1 cellular context compared by ENCODE assay signal in the genomic region with DNA sequence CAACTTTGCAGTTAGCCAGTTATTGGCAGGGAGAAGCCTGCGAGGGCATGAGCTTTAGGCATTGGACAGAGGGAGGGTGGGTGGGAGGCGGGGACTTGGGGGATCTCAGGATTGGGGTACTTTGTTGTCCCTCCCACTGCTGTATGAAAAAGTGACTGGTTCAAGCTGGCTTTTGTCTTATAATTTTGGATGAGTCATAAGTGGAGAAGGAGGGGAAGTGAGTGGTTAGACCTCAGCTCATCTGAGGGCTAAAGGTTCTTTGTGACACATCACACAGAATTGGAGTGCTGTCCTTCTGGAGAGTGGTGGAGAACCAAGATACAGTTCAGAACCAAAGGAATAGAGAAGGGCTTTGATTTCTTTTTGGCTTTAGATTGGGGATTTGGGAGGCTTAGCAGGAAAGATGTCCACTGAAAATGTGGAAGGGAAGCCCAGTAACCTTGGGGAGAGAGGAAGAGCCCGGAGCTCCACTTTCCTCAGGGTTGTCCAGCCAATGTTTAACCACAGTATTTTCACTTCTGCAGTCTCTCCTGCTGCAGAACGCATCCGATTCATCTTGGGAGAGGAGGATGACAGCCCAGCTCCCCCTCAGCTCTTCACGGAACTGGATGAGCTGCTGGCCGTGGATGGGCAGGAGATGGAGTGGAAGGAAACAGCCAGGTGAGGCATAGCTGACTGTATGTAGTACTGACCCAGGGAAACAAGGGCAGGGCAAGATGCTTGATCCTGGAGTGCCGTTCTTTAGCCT.
TF ChIP-seq lines count a peak whose summit lies in the region.

A gene (plus strand): TSS at position 175 of the 748 bp plus-strand sequence.

TF ChIP-seq in GM12878, 131 proteins besides CTCF, POLR2A, EP300 and RAD21 (continued from another document and continues in another):
- TF ChIP-seq, protein P1, sequence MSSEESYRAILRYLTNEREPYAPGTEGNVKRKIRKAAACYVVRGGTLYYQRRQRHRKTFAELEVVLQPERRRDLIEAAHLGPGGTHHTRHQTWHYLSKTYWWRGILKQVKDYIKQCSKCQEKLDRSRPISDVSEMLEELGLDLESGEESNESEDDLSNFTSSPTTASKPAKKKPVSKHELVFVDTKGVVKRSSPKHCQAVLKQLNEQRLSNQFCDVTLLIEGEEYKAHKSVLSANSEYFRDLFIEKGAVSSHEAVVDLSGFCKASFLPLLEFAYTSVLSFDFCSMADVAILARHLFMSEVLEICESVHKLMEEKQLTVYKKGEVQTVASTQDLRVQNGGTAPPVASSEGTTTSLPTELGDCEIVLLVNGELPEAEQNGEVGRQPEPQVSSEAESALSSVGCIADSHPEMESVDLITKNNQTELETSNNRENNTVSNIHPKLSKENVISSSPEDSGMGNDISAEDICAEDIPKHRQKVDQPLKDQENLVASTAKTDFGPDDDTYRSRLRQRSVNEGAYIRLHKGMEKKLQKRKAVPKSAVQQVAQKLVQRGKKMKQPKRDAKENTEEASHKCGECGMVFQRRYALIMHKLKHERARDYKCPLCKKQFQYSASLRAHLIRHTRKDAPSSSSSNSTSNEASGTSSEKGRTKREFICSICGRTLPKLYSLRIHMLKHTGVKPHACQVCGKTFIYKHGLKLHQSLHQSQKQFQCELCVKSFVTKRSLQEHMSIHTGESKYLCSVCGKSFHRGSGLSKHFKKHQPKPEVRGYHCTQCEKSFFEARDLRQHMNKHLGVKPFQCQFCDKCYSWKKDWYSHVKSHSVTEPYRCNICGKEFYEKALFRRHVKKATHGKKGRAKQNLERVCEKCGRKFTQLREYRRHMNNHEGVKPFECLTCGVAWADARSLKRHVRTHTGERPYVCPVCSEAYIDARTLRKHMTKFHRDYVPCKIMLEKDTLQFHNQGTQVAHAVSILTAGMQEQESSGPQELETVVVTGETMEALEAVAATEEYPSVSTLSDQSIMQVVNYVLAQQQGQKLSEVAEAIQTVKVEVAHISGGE (CRISPR knock-in tag; IDR thresholded peaks at IDR 0.05): no peak
- TF ChIP-seq SUZ12 (IDR thresholded peaks at IDR 0.05; ENCODE audit: unreplicated experiment) (no peak), RFX5 (IDR thresholded peaks at IDR 0.05; ENCODE audit: low read depth, low read length) (no peak), JUNB (IDR thresholded peaks at IDR 0.05) (peak; percentile 93), GABPA (IDR thresholded peaks at IDR 0.05; ENCODE audit: low read depth) (no peak), MXI1 (IDR thresholded peaks at IDR 0.05; ENCODE audit: low read depth, low read length) (no peak), ZNF24 (IDR thresholded peaks at IDR 0.05) (0 out of 2 replicates have a peak, but pooled peaks have one; percentile 37), POU2F2 (IDR thresholded peaks at IDR 0.05; ENCODE audit: borderline replicate concordance, low read depth, low read length) (no peak), NFIC (IDR thresholded peaks at IDR 0.05; ENCODE audit: low read depth, low read length) (peak; percentile 88), KDM1A (IDR thresholded peaks at IDR 0.05; ENCODE audit: borderline replicate concordance) (no peak), CREM (IDR thresholded peaks at IDR 0.05; ENCODE audit: low read depth) (peak; percentile 68; the same call in 1 of the 2 replicates), RELA (IDR thresholded peaks at IDR 0.05; ENCODE audit: borderline replicate concordance, partially characterized antibody) (no peak), MEF2A (IDR thresholded peaks at IDR 0.05; ENCODE audit: insufficient read depth, low read depth, low read length) (peak; percentile 62; the same call in 1 of the 2 replicates), SREBF1 (IDR thresholded peaks at IDR 0.05; ENCODE audit: low read length) (no peak), ZSCAN29 (IDR thresholded peaks at IDR 0.05) (no peak), EED (IDR thresholded peaks at IDR 0.05; ENCODE audit: low read depth) (peak; percentile 88), NR2C1 (IDR thresholded peaks at IDR 0.05) (no peak), FOXM1 (IDR thresholded peaks at IDR 0.05; ENCODE audit: low read depth, low read length) (peak; percentile 62; the same call in 1 of the 2 replicates), ETV6 (conservative IDR thresholded peaks at IDR 0.05 in 1 of 2, IDR thresholded peaks at IDR 0.05 in 1 of 2; ENCODE audit: borderline replicate concordance in 1 of 2, low read depth in 1 of 2) (peak in 1 of 2 experiments; percentile 19; a peak in 1 of 4 replicates), ZBED1 (IDR thresholded peaks at IDR 0.05; ENCODE audit: borderline replicate concordance) (no peak; the same call in 1 of the 2 replicates), POLR2AphosphoS5 (IDR thresholded peaks at IDR 0.05; ENCODE audit: low read length) (no peak), SMAD1 (IDR thresholded peaks at IDR 0.05; ENCODE audit: low read depth, partially characterized antibody) (no peak), SIN3A (IDR thresholded peaks at IDR 0.05; ENCODE audit: low read depth, low read length) (no peak), ZNF384 (IDR thresholded peaks at IDR 0.05; ENCODE audit: borderline replicate concordance, low read depth, low read length) (no peak), RUNX3 (IDR thresholded peaks at IDR 0.05; ENCODE audit: low read length) (peak; percentile 96), NFXL1 (IDR thresholded peaks at IDR 0.05; ENCODE audit: borderline replicate concordance) (no peak), NR2F1 (conservative IDR thresholded peaks at IDR 0.05) (peak; percentile 90)
- TF ChIP-seq, protein P2, sequence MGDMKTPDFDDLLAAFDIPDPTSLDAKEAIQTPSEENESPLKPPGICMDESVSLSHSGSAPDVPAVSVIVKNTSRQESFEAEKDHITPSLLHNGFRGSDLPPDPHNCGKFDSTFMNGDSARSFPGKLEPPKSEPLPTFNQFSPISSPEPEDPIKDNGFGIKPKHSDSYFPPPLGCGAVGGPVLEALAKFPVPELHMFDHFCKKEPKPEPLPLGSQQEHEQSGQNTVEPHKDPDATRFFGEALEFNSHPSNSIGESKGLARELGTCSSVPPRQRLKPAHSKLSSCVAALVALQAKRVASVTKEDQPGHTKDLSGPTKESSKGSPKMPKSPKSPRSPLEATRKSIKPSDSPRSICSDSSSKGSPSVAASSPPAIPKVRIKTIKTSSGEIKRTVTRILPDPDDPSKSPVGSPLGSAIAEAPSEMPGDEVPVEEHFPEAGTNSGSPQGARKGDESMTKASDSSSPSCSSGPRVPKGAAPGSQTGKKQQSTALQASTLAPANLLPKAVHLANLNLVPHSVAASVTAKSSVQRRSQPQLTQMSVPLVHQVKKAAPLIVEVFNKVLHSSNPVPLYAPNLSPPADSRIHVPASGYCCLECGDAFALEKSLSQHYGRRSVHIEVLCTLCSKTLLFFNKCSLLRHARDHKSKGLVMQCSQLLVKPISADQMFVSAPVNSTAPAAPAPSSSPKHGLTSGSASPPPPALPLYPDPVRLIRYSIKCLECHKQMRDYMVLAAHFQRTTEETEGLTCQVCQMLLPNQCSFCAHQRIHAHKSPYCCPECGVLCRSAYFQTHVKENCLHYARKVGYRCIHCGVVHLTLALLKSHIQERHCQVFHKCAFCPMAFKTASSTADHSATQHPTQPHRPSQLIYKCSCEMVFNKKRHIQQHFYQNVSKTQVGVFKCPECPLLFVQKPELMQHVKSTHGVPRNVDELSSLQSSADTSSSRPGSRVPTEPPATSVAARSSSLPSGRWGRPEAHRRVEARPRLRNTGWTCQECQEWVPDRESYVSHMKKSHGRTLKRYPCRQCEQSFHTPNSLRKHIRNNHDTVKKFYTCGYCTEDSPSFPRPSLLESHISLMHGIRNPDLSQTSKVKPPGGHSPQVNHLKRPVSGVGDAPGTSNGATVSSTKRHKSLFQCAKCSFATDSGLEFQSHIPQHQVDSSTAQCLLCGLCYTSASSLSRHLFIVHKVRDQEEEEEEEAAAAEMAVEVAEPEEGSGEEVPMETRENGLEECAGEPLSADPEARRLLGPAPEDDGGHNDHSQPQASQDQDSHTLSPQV (IDR thresholded peaks at IDR 0.05): no peak
- TF ChIP-seq, protein P3, sequence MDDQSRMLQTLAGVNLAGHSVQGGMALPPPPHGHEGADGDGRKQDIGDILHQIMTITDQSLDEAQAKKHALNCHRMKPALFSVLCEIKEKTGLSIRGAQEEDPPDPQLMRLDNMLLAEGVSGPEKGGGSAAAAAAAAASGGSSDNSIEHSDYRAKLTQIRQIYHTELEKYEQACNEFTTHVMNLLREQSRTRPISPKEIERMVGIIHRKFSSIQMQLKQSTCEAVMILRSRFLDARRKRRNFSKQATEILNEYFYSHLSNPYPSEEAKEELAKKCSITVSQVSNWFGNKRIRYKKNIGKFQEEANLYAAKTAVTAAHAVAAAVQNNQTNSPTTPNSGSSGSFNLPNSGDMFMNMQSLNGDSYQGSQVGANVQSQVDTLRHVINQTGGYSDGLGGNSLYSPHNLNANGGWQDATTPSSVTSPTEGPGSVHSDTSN (IDR thresholded peaks at IDR 0.05; ENCODE audit: insufficient replicate concordance, low read depth, low read length): peak; percentile 44
- TF ChIP-seq, protein P4, sequence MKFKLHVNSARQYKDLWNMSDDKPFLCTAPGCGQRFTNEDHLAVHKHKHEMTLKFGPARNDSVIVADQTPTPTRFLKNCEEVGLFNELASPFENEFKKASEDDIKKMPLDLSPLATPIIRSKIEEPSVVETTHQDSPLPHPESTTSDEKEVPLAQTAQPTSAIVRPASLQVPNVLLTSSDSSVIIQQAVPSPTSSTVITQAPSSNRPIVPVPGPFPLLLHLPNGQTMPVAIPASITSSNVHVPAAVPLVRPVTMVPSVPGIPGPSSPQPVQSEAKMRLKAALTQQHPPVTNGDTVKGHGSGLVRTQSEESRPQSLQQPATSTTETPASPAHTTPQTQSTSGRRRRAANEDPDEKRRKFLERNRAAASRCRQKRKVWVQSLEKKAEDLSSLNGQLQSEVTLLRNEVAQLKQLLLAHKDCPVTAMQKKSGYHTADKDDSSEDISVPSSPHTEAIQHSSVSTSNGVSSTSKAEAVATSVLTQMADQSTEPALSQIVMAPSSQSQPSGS (IDR thresholded peaks at IDR 0.05; ENCODE audit: low read length): peak; percentile 64; the same call in 1 of the 2 replicates
- TF ChIP-seq, protein P5, sequence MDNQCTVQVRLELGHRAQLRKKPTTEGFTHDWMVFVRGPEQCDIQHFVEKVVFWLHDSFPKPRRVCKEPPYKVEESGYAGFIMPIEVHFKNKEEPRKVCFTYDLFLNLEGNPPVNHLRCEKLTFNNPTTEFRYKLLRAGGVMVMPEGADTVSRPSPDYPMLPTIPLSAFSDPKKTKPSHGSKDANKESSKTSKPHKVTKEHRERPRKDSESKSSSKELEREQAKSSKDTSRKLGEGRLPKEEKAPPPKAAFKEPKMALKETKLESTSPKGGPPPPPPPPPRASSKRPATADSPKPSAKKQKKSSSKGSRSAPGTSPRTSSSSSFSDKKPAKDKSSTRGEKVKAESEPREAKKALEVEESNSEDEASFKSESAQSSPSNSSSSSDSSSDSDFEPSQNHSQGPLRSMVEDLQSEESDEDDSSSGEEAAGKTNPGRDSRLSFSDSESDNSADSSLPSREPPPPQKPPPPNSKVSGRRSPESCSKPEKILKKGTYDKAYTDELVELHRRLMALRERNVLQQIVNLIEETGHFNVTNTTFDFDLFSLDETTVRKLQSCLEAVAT (IDR thresholded peaks at IDR 0.05): 0 out of 2 replicates have a peak, but pooled peaks have one; percentile 53
- TF ChIP-seq, protein P6, sequence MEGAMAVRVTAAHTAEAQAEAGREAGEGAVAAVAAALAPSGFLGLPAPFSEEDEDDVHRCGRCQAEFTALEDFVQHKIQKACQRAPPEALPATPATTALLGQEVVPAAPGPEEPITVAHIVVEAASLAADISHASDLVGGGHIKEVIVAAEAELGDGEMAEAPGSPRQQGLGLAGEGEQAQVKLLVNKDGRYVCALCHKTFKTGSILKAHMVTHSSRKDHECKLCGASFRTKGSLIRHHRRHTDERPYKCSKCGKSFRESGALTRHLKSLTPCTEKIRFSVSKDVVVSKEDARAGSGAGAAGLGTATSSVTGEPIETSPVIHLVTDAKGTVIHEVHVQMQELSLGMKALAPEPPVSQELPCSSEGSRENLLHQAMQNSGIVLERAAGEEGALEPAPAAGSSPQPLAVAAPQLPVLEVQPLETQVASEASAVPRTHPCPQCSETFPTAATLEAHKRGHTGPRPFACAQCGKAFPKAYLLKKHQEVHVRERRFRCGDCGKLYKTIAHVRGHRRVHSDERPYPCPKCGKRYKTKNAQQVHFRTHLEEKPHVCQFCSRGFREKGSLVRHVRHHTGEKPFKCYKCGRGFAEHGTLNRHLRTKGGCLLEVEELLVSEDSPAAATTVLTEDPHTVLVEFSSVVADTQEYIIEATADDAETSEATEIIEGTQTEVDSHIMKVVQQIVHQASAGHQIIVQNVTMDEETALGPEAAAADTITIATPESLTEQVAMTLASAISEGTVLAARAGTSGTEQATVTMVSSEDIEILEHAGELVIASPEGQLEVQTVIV (IDR thresholded peaks at IDR 0.05; ENCODE audit: borderline replicate concordance, partially characterized antibody): no peak
- TF ChIP-seq, protein P7, sequence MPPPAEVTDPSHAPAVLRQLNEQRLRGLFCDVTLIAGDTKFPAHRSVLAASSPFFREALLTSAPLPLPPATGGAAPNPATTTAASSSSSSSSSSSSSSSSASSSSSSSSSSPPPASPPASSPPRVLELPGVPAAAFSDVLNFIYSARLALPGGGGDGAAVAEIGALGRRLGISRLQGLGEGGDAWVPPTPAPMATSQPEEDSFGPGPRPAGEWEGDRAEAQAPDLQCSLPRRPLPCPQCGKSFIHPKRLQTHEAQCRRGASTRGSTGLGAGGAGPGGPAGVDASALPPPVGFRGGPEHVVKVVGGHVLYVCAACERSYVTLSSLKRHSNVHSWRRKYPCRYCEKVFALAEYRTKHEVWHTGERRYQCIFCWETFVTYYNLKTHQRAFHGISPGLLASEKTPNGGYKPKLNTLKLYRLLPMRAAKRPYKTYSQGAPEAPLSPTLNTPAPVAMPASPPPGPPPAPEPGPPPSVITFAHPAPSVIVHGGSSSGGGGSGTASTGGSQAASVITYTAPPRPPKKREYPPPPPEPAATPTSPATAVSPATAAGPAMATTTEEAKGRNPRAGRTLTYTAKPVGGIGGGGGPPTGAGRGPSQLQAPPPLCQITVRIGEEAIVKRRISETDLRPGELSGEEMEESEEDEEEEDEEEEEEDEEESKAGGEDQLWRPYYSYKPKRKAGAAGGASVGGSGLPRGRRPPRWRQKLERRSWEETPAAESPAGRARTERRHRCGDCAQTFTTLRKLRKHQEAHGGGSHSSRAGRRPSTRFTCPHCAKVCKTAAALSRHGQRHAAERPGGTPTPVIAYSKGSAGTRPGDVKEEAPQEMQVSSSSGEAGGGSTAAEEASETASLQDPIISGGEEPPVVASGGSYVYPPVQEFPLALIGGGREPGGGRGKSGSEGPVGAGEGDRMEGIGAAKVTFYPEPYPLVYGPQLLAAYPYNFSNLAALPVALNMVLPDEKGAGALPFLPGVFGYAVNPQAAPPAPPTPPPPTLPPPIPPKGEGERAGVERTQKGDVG (CRISPR knock-in tag; IDR thresholded peaks at IDR 0.05): no peak
